ENCODE assay signal across 12 cellular contexts in genomic region chr19:48718106-48718505, GRCh38. TPM values are rescaled to one million over a fixed set of nuclear protein-coding genes. Genes with fewer than 3 reads are reported as not detected.
"Had no signal": no experiment of that assay in that cellular context is flagged by ENCODE, and none has a peak within 500 bp of the region (broad histone marks: within the 10 kb centered on the region; RNA-seq: fewer than 3 reads in every experiment).

No MANE protein-coding gene starts in this region.

RNA-seq across cellular contexts. Expression of gene RASIP1, which starts 22.3 kb away (rescaled TPM):
- total RNA-seq: activated naive CD8-positive, alpha-beta T cell treated with anti-CD3 and anti-CD28 coated beads, Interleukin-2, amount 10 ng/mL, durations not matched to agents 7 days and 5 days had no signal

RNA-seq across cellular contexts. Expression of gene FUT2, which starts 22.3 kb away (rescaled TPM):
- total RNA-seq: activated CD4-positive, alpha-beta memory T cell treated with anti-CD3 and anti-CD28 coated beads, Interleukin-2, amount 10 ng/mL, durations not matched to agents 7 days and 5 days; activated CD4-positive, alpha-beta T cell treated with anti-CD3 and anti-CD28 coated beads, Interleukin-2, amount 10 ng/mL, durations not matched to agents 7 days and 5 days; activated naive CD4-positive, alpha-beta T cell treated with anti-CD3 and anti-CD28 coated beads, Interleukin-2, amount 50 U/mL, for 72 hours; activated naive CD8-positive, alpha-beta T cell treated with anti-CD3 and anti-CD28 coated beads, Interleukin-2, amount 10 ng/mL, durations not matched to agents 7 days and 5 days; activated T-cell treated with anti-CD3 and anti-CD28 coated beads, Interleukin-2, amount 50 U/mL, for 72 hours; astrocyte; chondrocyte; dermis blood vessel endothelial cell; esophagus muscularis mucosa; glomerular endothelial cell; T-helper 2 cell treated with Interferon-gamma antibody and Interleukin-4, amounts not matched to agents 100 ng/mL and 5 ng/mL, for 36 hours had no signal

RNA-seq across cellular contexts. Expression of gene IZUMO1, which starts 28.6 kb away (rescaled TPM):
- total RNA-seq: activated CD4-positive, alpha-beta memory T cell treated with anti-CD3 and anti-CD28 coated beads, Interleukin-2, amount 10 ng/mL, durations not matched to agents 7 days and 5 days; activated naive CD4-positive, alpha-beta T cell treated with anti-CD3 and anti-CD28 coated beads, Interleukin-2, amount 50 U/mL, for 72 hours; activated naive CD8-positive, alpha-beta T cell treated with anti-CD3 and anti-CD28 coated beads, Interleukin-2, amount 10 ng/mL, durations not matched to agents 7 days and 5 days; astrocyte; chondrocyte; esophagus muscularis mucosa; glomerular endothelial cell; T-cell; T-helper 2 cell treated with Interferon-gamma antibody and Interleukin-4, amounts not matched to agents 100 ng/mL and 5 ng/mL, for 36 hours had no signal
